ENCODE assay signal across 1 cellular context in genomic region chr17:65228734-65229390, GRCh38.
TF ChIP-seq lines count a peak whose summit lies in the region.

No MANE protein-coding gene starts in this region.

TF ChIP-seq in SK-N-SH, 30 proteins besides CTCF, POLR2A, EP300 and RAD21 (continued from another document):
- TF ChIP-seq REST (IDR thresholded peaks at IDR 0.05; ENCODE audit: low read depth, low read length) = peak; percentile 61; the same call in 1 of the 2 replicates
- TF ChIP-seq, protein P1, sequence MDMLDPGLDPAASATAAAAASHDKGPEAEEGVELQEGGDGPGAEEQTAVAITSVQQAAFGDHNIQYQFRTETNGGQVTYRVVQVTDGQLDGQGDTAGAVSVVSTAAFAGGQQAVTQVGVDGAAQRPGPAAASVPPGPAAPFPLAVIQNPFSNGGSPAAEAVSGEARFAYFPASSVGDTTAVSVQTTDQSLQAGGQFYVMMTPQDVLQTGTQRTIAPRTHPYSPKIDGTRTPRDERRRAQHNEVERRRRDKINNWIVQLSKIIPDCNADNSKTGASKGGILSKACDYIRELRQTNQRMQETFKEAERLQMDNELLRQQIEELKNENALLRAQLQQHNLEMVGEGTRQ (IDR thresholded peaks at IDR 0.05; ENCODE audit: borderline replicate concordance, low read depth, low read length) = no peak
- TF ChIP-seq FOXJ3 (CRISPR knock-in tag; IDR thresholded peaks at IDR 0.05) = no peak
- TF ChIP-seq NRF1 (IDR thresholded peaks at IDR 0.05; ENCODE audit: low read depth, low read length) = peak; percentile 53; the same call in 1 of the 2 replicates
- peak; percentile 87; the same call in 1 of the 2 replicates for TF ChIP-seq FOSL2 (IDR thresholded peaks at IDR 0.05; ENCODE audit: borderline replicate concordance, low read depth)
- TF ChIP-seq, protein P2, sequence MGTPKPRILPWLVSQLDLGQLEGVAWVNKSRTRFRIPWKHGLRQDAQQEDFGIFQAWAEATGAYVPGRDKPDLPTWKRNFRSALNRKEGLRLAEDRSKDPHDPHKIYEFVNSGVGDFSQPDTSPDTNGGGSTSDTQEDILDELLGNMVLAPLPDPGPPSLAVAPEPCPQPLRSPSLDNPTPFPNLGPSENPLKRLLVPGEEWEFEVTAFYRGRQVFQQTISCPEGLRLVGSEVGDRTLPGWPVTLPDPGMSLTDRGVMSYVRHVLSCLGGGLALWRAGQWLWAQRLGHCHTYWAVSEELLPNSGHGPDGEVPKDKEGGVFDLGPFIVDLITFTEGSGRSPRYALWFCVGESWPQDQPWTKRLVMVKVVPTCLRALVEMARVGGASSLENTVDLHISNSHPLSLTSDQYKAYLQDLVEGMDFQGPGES (IDR thresholded peaks at IDR 0.05; ENCODE audit: low read depth, low read length) = no peak
- TF ChIP-seq TCF12 (IDR thresholded peaks at IDR 0.05) = peak; percentile 91
- TF ChIP-seq, protein P3, sequence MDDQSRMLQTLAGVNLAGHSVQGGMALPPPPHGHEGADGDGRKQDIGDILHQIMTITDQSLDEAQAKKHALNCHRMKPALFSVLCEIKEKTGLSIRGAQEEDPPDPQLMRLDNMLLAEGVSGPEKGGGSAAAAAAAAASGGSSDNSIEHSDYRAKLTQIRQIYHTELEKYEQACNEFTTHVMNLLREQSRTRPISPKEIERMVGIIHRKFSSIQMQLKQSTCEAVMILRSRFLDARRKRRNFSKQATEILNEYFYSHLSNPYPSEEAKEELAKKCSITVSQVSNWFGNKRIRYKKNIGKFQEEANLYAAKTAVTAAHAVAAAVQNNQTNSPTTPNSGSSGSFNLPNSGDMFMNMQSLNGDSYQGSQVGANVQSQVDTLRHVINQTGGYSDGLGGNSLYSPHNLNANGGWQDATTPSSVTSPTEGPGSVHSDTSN (IDR thresholded peaks at IDR 0.05) = peak; percentile 97
- TF ChIP-seq MEF2A (IDR thresholded peaks at IDR 0.05; ENCODE audit: borderline replicate concordance, low read depth) = no peak; the same call in 1 of the 2 replicates
- no peak for TF ChIP-seq ELF1 (IDR thresholded peaks at IDR 0.05)
- peak; percentile 32; the same call in 1 of the 2 replicates for TF ChIP-seq MAX (IDR thresholded peaks at IDR 0.05; ENCODE audit: low read depth)
- peak; percentile 60; the same call in 1 of the 2 replicates for TF ChIP-seq RFX5 (IDR thresholded peaks at IDR 0.05; ENCODE audit: low read length)
- no peak; the same call in 1 of the 2 replicates for TF ChIP-seq JUND (IDR thresholded peaks at IDR 0.05)
- TF ChIP-seq, protein P4, sequence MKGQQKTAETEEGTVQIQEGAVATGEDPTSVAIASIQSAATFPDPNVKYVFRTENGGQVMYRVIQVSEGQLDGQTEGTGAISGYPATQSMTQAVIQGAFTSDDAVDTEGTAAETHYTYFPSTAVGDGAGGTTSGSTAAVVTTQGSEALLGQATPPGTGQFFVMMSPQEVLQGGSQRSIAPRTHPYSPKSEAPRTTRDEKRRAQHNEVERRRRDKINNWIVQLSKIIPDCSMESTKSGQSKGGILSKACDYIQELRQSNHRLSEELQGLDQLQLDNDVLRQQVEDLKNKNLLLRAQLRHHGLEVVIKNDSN (IDR thresholded peaks at IDR 0.05; ENCODE audit: borderline replicate concordance, low read depth) = no peak
- TF ChIP-seq GABPA (IDR thresholded peaks at IDR 0.05; ENCODE audit: low read depth) = 0 out of 2 replicates have a peak, but pooled peaks have one; percentile 36
- TF ChIP-seq GATA2 (CRISPR knock-in tag; IDR thresholded peaks at IDR 0.05) = peak; percentile 86
- peak; percentile 89 for TF ChIP-seq RCOR1 (IDR thresholded peaks at IDR 0.05; ENCODE audit: low read length)
- TF ChIP-seq SMC3 (IDR thresholded peaks at IDR 0.05; ENCODE audit: low read depth, low read length) = no peak
